In genomic region chr22:36930041-36930935, GRCh38 we compare ENCODE assay signal across 1 cellular context.
A peak's percentile ranks its signal among the peaks of the same experiment; 100 is the strongest.
TF ChIP-seq lines count a peak whose summit lies in the region.

No MANE protein-coding gene starts in this region.

TF ChIP-seq in K562, 482 proteins besides CTCF, POLR2A, EP300 and RAD21:
- no peak for TF ChIP-seq ZNF324 (CRISPR knock-in tag; IDR thresholded peaks at IDR 0.05)
- peak; percentile 47; the same call in 1 of the 2 replicates for TF ChIP-seq ZNF263 (CRISPR knock-in tag; IDR thresholded peaks at IDR 0.05; ENCODE audit: borderline replicate concordance)
